22 cellular contexts compared by ENCODE assay signal in the genomic region with DNA sequence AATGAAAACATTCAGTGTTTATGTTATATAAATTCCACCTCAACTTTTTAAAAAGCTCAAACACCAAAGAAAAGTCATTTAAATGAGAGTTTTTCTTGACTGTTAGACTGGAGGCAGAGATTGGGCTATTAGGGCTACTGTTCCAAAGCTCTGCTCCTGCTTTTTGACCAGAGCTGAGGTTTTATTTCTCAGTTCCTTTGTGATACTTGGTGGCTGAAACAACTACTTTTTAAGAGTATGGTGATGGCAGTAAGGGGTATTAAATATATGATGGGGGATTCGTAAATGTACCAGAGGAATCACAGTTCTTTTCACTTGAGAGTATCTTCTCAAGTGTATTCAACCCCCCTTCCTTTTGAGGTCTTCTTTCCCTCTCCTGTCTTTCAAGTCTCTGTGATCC.
DNase-seq lines count a peak whose midpoint lies in the region; ATAC-seq, FAIRE-seq and TF ChIP-seq lines count a peak whose summit lies in the region.
"Had no signal": no experiment of that assay in that cellular context is flagged by ENCODE, and none has a peak within 500 bp of the region (broad histone marks: within the 10 kb centered on the region; RNA-seq: fewer than 3 reads in every experiment).

No MANE protein-coding gene starts in this region.

- no peak for TF ChIP-seq EP300 in GM12878 (IDR thresholded peaks at IDR 0.05; ENCODE audit: borderline replicate concordance in 1 of 2, control insufficient read depth in 1 of 2, low read depth in 2 of 2, low read length in 2 of 2)

- TF ChIP-seq RAD21 in GM12878 (IDR thresholded peaks at IDR 0.05; ENCODE audit: insufficient read depth, low read depth, low read length): no peak

- intact Hi-C loops in GM12878 (cut with micrococcal nuclease; ENCODE audit: unreplicated experiment) (no loop called here), psoas muscle (cut with DNase I) (no loop called here), OCI-LY7 (cut with micrococcal nuclease; ENCODE audit: unreplicated experiment) (no loop called here)

- no peak overlapping the region; the same call in 1 of the 2 replicates for H3K27ac ChIP-seq in GM12878 (ENCODE audit: control insufficient read depth, insufficient read depth)
- H3K27ac ChIP-seq in psoas muscle: no peak overlapping the region
- no peak overlapping the region for H3K27ac ChIP-seq in OCI-LY7 (ENCODE audit: low read depth, low read length, poor library complexity, severe bottlenecking)
- H3K27ac ChIP-seq: HL-60, PC-9, SJSA1 had no signal

- H4K20me1 ChIP-seq in GM12878 (ENCODE audit: control insufficient read depth, insufficient read depth): no peaks in the 10 kb centered on the region
- H4K20me1 ChIP-seq in OCI-LY7 (ENCODE audit: insufficient read depth, low read length): no peaks in the 10 kb centered on the region

- FAIRE-seq in GM12878 (lab: Jason Lieb, UNC): peak; percentile 72
- FAIRE-seq: GM12892, H54, HTR-8/SVneo had no signal

- DNase-seq in GM12878 (ENCODE audit: low read depth, low spot score) (no peak), psoas muscle (no peak), OCI-LY7 (ENCODE audit: low spot score) (no peak)
- DNase-seq in activated T-cell treated with anti-CD3 and anti-CD28 coated beads, Interleukin-2, amount 50 U/mL, for 24 hours: no peak
- DNase-seq: CD8-positive, alpha-beta T cell; HFFc6; MV-4-11; NCI-H1417 treated with DMSO at 0.1 percent for 48 hours; NCI-H2029; NCI-H2171 treated with DMSO at 0.1 percent for 48 hours; NCI-H748 treated with DMSO at 0.1 percent for 48 hours; PC-9; T-helper 2 cell had no signal

- H3K27me3 ChIP-seq in GM12878 (replicated peaks in 1 of 2; ENCODE audit: control insufficient read depth in 2 of 2, insufficient read depth in 2 of 2, low read length in 1 of 2) (no peaks in the 10 kb centered on the region), psoas muscle (ENCODE audit: insufficient read depth in 3 of 3, low read length in 2 of 3) (no peaks in the 10 kb centered on the region)
- H3K27me3 ChIP-seq: SJSA1 had no signal

- ATAC-seq in GM18868 (IDR thresholded peaks at IDR 0.05; ENCODE audit: unreplicated experiment) (peak; percentile 53), HG03097 (IDR thresholded peaks at IDR 0.05; ENCODE audit: low FRiP score, unreplicated experiment) (peak; percentile 58), GM12878 (peak; percentile 78), psoas muscle (no peak), GM18861 (IDR thresholded peaks at IDR 0.05; ENCODE audit: unreplicated experiment) (no peak)
- ATAC-seq: CD8-positive, alpha-beta T cell had no signal

- POLR2A ChIA-PET in GM12878 (lab: Charles Lee): no interaction called here
- POLR2A ChIA-PET in OCI-LY7 (lab: Charles Lee): interaction anchor here (1.3 kb wide), 1 partner anchor 43 kb away, joined by 3 read pairs; no protein-coding TSS in a partner anchor

- CTCF ChIA-PET in GM12878 (lab: Yijun Ruan, JAX) (interaction anchor here (1.2 to 1.8 kb wide), 2 partner anchors 23 to 52 kb away, joined by 3 to 5 read pairs; no protein-coding TSS in a partner anchor), OCI-LY7 (lab: Charles Lee; ENCODE audit: unreplicated experiment) (no interaction called here)

- no peak for TF ChIP-seq POLR2A in GM12878 (IDR thresholded peaks at IDR 0.05; ENCODE audit: low read depth, low read length)

- H3K79me2 ChIP-seq in GM12878 (ENCODE audit: control insufficient read depth, insufficient read depth, low read length) (no peaks in the 10 kb centered on the region), OCI-LY7 (ENCODE audit: insufficient read depth, low read depth, low read length) (no peaks in the 10 kb centered on the region)

- BruUV-seq in GM12878 (replicated peaks; lab: Mats Ljungman, UMichigan): no TSS peak
- BruUV-seq in OCI-LY7 (replicated peaks; lab: Mats Ljungman, UMichigan): no TSS peak

- H3K36me3 ChIP-seq in GM12878 (ENCODE audit: control insufficient read depth in 2 of 2, insufficient read depth in 2 of 2, low read length in 1 of 2) (peaks cover 0 to 7% of the 10 kb centered on the region in 2 experiments; a peak in 1 of 4 replicates), psoas muscle (ENCODE audit: insufficient read depth in 1 of 2, low read depth in 1 of 2) (peaks cover 0 to 29% of the 10 kb centered on the region in 2 donors), OCI-LY7 (ENCODE audit: insufficient read depth, low read length) (peaks cover 30% of the 10 kb centered on the region)

- peaks cover 12% of the 10 kb centered on the region; the same call in 1 of the 2 replicates for H3K4me1 ChIP-seq in GM12878 (ENCODE audit: control insufficient read depth, insufficient read depth, low read length)
- H3K4me1 ChIP-seq in psoas muscle: no peaks in the 10 kb centered on the region
- H3K4me1 ChIP-seq in OCI-LY7 (ENCODE audit: insufficient read depth, low read length, poor library complexity, severe bottlenecking): no peaks in the 10 kb centered on the region
- H3K4me1 ChIP-seq: SJSA1 had no signal

- no peaks in the 10 kb centered on the region for H3K27me3 Mint-ChIP-seq in activated T-cell treated with anti-CD3 and anti-CD28 coated beads, Interleukin-2, amount 50 U/mL, for 24 hours
- H3K27me3 Mint-ChIP-seq: B cell had no signal

- 0% methylated on average over 1 of the region's 1 CpG for WGBS in GM12878 (ENCODE audit: insufficient coverage, insufficient replicate concordance, low lambda C conversion rate, missing lambda C conversion rate)
- WGBS in psoas muscle, 3 donors: 90 to 100% (median 100%) methylated on average over 1 of the region's 1 CpG

- no peak overlapping the region for H3K4me2 ChIP-seq in GM12878 (ENCODE audit: control insufficient read depth, insufficient read depth)
- no peak overlapping the region for H3K4me2 ChIP-seq in OCI-LY7 (ENCODE audit: low read length)
- H3K4me2 ChIP-seq: PC-9 had no signal

- RAD21 ChIA-PET in GM12878 (lab: Charles Lee; ENCODE audit: unreplicated experiment): no interaction called here

- H3K4me3 ChIP-seq in GM12878: no peak overlapping the region
- H3K4me3 ChIP-seq in psoas muscle: no peak overlapping the region
- no peak overlapping the region for H3K4me3 ChIP-seq in OCI-LY7 (ENCODE audit: low read depth, low read length, poor library complexity, severe bottlenecking)
- H3K4me3 ChIP-seq: PC-9, SJSA1 had no signal

- no peak overlapping the region for H3K9ac ChIP-seq in GM12878 (ENCODE audit: control insufficient read depth, insufficient read depth, low read length)

- H3K4me3 Mint-ChIP-seq in activated T-cell treated with anti-CD3 and anti-CD28 coated beads, Interleukin-2, amount 50 U/mL, for 24 hours: no peak overlapping the region
- H3K4me3 Mint-ChIP-seq: B cell; CD8-positive, alpha-beta T cell; HFFc6 had no signal

- SMC1A ChIA-PET in GM12878 (lab: Charles Lee; ENCODE audit: uncharacterized antibody, unreplicated experiment): interaction anchor here (1.0 to 1.6 kb wide), 2 partner anchors 14 to 107 kb away, joined by 4 read pairs; no protein-coding TSS in a partner anchor

- H3K36me3 Mint-ChIP-seq in activated T-cell treated with anti-CD3 and anti-CD28 coated beads, Interleukin-2, amount 50 U/mL, for 24 hours (ENCODE audit: low read depth): peaks cover 59% of the 10 kb centered on the region

- peaks cover 2% of the 10 kb centered on the region for H3K9me3 Mint-ChIP-seq in activated T-cell treated with anti-CD3 and anti-CD28 coated beads, Interleukin-2, amount 50 U/mL, for 24 hours

- H3K9me2 ChIP-seq in OCI-LY7 (ENCODE audit: insufficient read depth, low read length): no peaks in the 10 kb centered on the region

- H3K27ac Mint-ChIP-seq in activated T-cell treated with anti-CD3 and anti-CD28 coated beads, Interleukin-2, amount 50 U/mL, for 24 hours: no peak overlapping the region
- H3K27ac Mint-ChIP-seq: B cell; CD8-positive, alpha-beta T cell; HFFc6 had no signal

- H2AFZ ChIP-seq in GM12878 (ENCODE audit: control insufficient read depth, low read depth, low read length): no peak overlapping the region
- no peak overlapping the region for H2AFZ ChIP-seq in OCI-LY7 (ENCODE audit: low read length)
- H2AFZ ChIP-seq: PC-9 had no signal

- in situ Hi-C loops in GM12878 (cut with MboI): no loop called here

- TF ChIP-seq CTCF in GM12878 (IDR thresholded peaks at IDR 0.05 in 2 of 3, conservative IDR thresholded peaks at IDR 0.05 in 1 of 3; ENCODE audit: control insufficient read depth in 2 of 3, extremely low read depth in 1 of 3, insufficient read depth in 1 of 3, low read depth in 3 of 3, low read length in 3 of 3) (no peak), psoas muscle (IDR thresholded peaks at IDR 0.05) (no peak), OCI-LY7 (conservative IDR thresholded peaks at IDR 0.05; ENCODE audit: low read length) (no peak)

- peaks cover 2% of the 10 kb centered on the region for H3K4me1 Mint-ChIP-seq in activated T-cell treated with anti-CD3 and anti-CD28 coated beads, Interleukin-2, amount 50 U/mL, for 24 hours (ENCODE audit: low read depth)
- H3K4me1 Mint-ChIP-seq: B cell had no signal

- H3K9me3 ChIP-seq in GM12878 (replicated peaks; ENCODE audit: control insufficient read depth, insufficient read depth, low read length): no peaks in the 10 kb centered on the region; the same call in 2 of the 3 replicates
- no peaks in the 10 kb centered on the region for H3K9me3 ChIP-seq in psoas muscle
- H3K9me3 ChIP-seq in OCI-LY7 (ENCODE audit: low read length): no peaks in the 10 kb centered on the region; the same call in 1 of the 2 replicates
- H3K9me3 ChIP-seq: SJSA1 had no signal

TF ChIP-seq in GM12878, 131 proteins besides CTCF, POLR2A, EP300 and RAD21 (continues in another document):
- TF ChIP-seq, protein P1, sequence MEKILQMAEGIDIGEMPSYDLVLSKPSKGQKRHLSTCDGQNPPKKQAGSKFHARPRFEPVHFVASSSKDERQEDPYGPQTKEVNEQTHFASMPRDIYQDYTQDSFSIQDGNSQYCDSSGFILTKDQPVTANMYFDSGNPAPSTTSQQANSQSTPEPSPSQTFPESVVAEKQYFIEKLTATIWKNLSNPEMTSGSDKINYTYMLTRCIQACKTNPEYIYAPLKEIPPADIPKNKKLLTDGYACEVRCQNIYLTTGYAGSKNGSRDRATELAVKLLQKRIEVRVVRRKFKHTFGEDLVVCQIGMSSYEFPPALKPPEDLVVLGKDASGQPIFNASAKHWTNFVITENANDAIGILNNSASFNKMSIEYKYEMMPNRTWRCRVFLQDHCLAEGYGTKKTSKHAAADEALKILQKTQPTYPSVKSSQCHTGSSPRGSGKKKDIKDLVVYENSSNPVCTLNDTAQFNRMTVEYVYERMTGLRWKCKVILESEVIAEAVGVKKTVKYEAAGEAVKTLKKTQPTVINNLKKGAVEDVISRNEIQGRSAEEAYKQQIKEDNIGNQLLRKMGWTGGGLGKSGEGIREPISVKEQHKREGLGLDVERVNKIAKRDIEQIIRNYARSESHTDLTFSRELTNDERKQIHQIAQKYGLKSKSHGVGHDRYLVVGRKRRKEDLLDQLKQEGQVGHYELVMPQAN (conservative IDR thresholded peaks at IDR 0.05): no peak
- peak; percentile 86 for TF ChIP-seq SPI1 (IDR thresholded peaks at IDR 0.05; ENCODE audit: borderline replicate concordance, insufficient read depth, low read depth, low read length)
- TF ChIP-seq ZZZ3 (IDR thresholded peaks at IDR 0.05; ENCODE audit: control insufficient read depth, insufficient read length, low read depth): no peak
- 0 out of 2 replicates have a peak, but pooled peaks have one; percentile 19 for TF ChIP-seq CBFB (IDR thresholded peaks at IDR 0.05; ENCODE audit: low read depth)
- TF ChIP-seq BHLHE40 (IDR thresholded peaks at IDR 0.05; ENCODE audit: borderline replicate concordance in 1 of 2, low read depth in 2 of 2, low read length in 1 of 2): no peak

Comparison
In these comparisons a context has a peak if more than half of its experiments do, and no peak if none do; other contexts are left out.
1. ATAC-seq: peak in GM18868 (single experiment), HG03097 (single experiment) and GM12878 (single experiment); none in psoas muscle (0 of 4) and GM18861 (single experiment).